9 cellular contexts compared by ENCODE assay signal in genomic region chr2:227163445-227163997, GRCh38. TPM values are rescaled to one million over a fixed set of nuclear protein-coding genes. Genes with fewer than 3 reads are reported as not detected.
A peak's percentile ranks its signal among the peaks of the same experiment; 100 is the strongest.
DNase-seq lines count a peak whose midpoint lies in the region; ATAC-seq and TF ChIP-seq lines count a peak whose summit lies in the region.
"Had no signal": no experiment of that assay in that cellular context is flagged by ENCODE, and none has a peak within 500 bp of the region (broad histone marks: within the 10 kb centered on the region; RNA-seq: fewer than 3 reads in every experiment).

No MANE protein-coding gene starts in this region.

- peaks cover 39% of the 10 kb centered on the region for H3K4me1 Mint-ChIP-seq in Calu3 (ENCODE audit: low read depth, unreplicated experiment)

- no peaks in the 10 kb centered on the region for H3K9me3 ChIP-seq in ascending aorta
- no peaks in the 10 kb centered on the region for H3K9me3 ChIP-seq in transverse colon

- WGBS in transverse colon (ENCODE audit: low coverage in 1 of 2), 2 donors = 1% methylated on average over 19 of the region's 20 CpGs; no CpG with 5 or more reads in 1 of the 2 donors

- H3K4me3 ChIP-seq in ascending aorta (peak overlapping the region; percentile 82 to 88), kidney epithelial cell (ENCODE audit: low read depth, low read length) (peak overlapping the region; percentile 66), transverse colon (peak overlapping the region; percentile 10 to 60 (median 46))

- DNase-seq in Calu3 (peak; percentile 46), ascending aorta (ENCODE audit: low spot score in 2 of 2) (no peak), kidney epithelial cell (ENCODE audit: low read depth) (no peak), transverse colon (peak; percentile 46), NK-92 (lab: John Stamatoyannopoulos, UW; ENCODE audit: unreplicated experiment) (no peak), SIG-M5 treated with dmso at 0.1 percent for 504 hours (lab: John Stamatoyannopoulos, UW; ENCODE audit: unreplicated experiment) (no peak)

- peak overlapping the region; percentile 70 to 79 for H3K27ac ChIP-seq in ascending aorta
- H3K27ac ChIP-seq in transverse colon = peak overlapping the region; percentile 49 to 79 (median 62)

- peak; percentile 56 for ATAC-seq in GM19328 (IDR thresholded peaks at IDR 0.05; ENCODE audit: unreplicated experiment)
- ATAC-seq in HG03175 (IDR thresholded peaks at IDR 0.05; ENCODE audit: unreplicated experiment) = peak; percentile 72

- no peaks in the 10 kb centered on the region for H3K27me3 Mint-ChIP-seq in Calu3 (ENCODE audit: unreplicated experiment)

- no peak for TF ChIP-seq EP300 in transverse colon (IDR thresholded peaks at IDR 0.05; ENCODE audit: low read depth)

- no peak for TF ChIP-seq POLR2A in transverse colon (IDR thresholded peaks at IDR 0.05)

- BruUV-seq in Calu3 (replicated peaks; lab: Mats Ljungman, UMichigan) = no TSS peak

- CTCF ChIA-PET in Calu3 (lab: Charles Lee) = interaction anchor here (1.0 to 1.4 kb wide), 4 partner anchors 10 to 75 kb away, joined by 3 to 5 read pairs (median 4); no protein-coding TSS in a partner anchor

- intact Hi-C loops in Calu3 (cut with micrococcal nuclease; ENCODE audit: unreplicated experiment) (no loop called here), ascending aorta (cut with DNase I) (no loop called here), transverse colon (cut with DNase I; ENCODE audit: low total_unique reads) (no loop called here)

- peaks cover 22% of the 10 kb centered on the region for H3K36me3 Mint-ChIP-seq in Calu3 (ENCODE audit: insufficient read depth, unreplicated experiment)

- H3K9me3 Mint-ChIP-seq in Calu3 (ENCODE audit: low read depth, unreplicated experiment) = no peaks in the 10 kb centered on the region

- H3K4me1 ChIP-seq in ascending aorta (no peaks in the 10 kb centered on the region), transverse colon (peaks cover 6 to 19% (median 17%) of the 10 kb centered on the region in 4 donors)

- in situ Hi-C loops in transverse colon (cut with MboI; ENCODE audit: low pct_ligation_motif_present in 1 of 4, low pct_unique_long_range_greater_than_20kb in 1 of 4, low sequenced_read_pairs in 3 of 4) = no loop called here

- peak overlapping the region; percentile 90 for H3K4me3 Mint-ChIP-seq in Calu3 (ENCODE audit: low read depth, unreplicated experiment)

- H3K27me3 ChIP-seq in ascending aorta (no peaks in the 10 kb centered on the region), kidney epithelial cell (ENCODE audit: control insufficient read depth, insufficient read depth, low read length) (no peaks in the 10 kb centered on the region), transverse colon (peaks cover 60% of the 10 kb centered on the region)

- peak overlapping the region; percentile 64 for H3K27ac Mint-ChIP-seq in Calu3 (ENCODE audit: unreplicated experiment)

- no peaks in the 10 kb centered on the region for H3K36me3 ChIP-seq in ascending aorta
- H3K36me3 ChIP-seq in kidney epithelial cell (ENCODE audit: control insufficient read depth, insufficient read depth, low read length) = no peaks in the 10 kb centered on the region
- no peaks in the 10 kb centered on the region for H3K36me3 ChIP-seq in transverse colon

- TF ChIP-seq CTCF in Calu3 (IDR thresholded peaks at IDR 0.05; ENCODE audit: unreplicated experiment) = no peak
- TF ChIP-seq CTCF in ascending aorta (IDR thresholded peaks at IDR 0.05) = no peak
- TF ChIP-seq CTCF in kidney epithelial cell (IDR thresholded peaks at IDR 0.05; ENCODE audit: insufficient read depth, low read length, poor library complexity, severe bottlenecking) = no peak
- TF ChIP-seq CTCF in transverse colon (IDR thresholded peaks at IDR 0.05) = no peak

RNA-seq across cellular contexts. Expression of gene COL4A4, which starts 0.5 kb away (rescaled TPM):
- total RNA-seq in Calu3 (2022) (17.2 and 19.4 TPM in 2 replicates), ascending aorta (20.5 TPM), kidney epithelial cell (3.4 and 4.0 TPM in 2 replicates), transverse colon (1 to 10 TPM; 1.5 to 4.6 (median 2.6) TPM)
- total RNA-seq: T-helper 1 cell treated with Interleukin-12 subunit alpha and Interleukin-12 subunit beta and Interleukin-4 antibody, amounts not matched to agents 30 ng/mL and 1 ng/mL, for 36 hours had no signal

RNA-seq across cellular contexts. Expression of gene COL4A3, which starts 0.9 kb away (rescaled TPM):
- 17.6 and 20.2 TPM in 2 replicates for total RNA-seq in Calu3 (2022)
- total RNA-seq in ascending aorta = 1.1 TPM
- 0.96 and 2.3 TPM in 2 replicates for total RNA-seq in kidney epithelial cell
- total RNA-seq in transverse colon = 10 to 100 TPM in 1 of 4 donors, 1 to 10 TPM in 1, under 1 TPM in 1, not detected in 1; 0.41 to 20.9 (median 5.1) TPM
- total RNA-seq: T-helper 1 cell treated with Interleukin-12 subunit alpha and Interleukin-12 subunit beta and Interleukin-4 antibody, amounts not matched to agents 30 ng/mL and 1 ng/mL, for 36 hours had no signal

Comparison
In these comparisons a context has a peak if more than half of its experiments do, and no peak if none do; other contexts are left out.
1. DNase-seq: peak in Calu3 (single experiment) and transverse colon (single experiment); none in ascending aorta (0 of 2), kidney epithelial cell (single experiment), NK-92 (single experiment) and SIG-M5 treated with dmso at 0.1 percent for 504 hours (single experiment).
2. Peak in every context shown above with its lines, with median percentiles within 50 percentile points of each other: H3K4me3 ChIP-seq.